ENCODE assay signal across 20 cellular contexts in the genomic region with DNA sequence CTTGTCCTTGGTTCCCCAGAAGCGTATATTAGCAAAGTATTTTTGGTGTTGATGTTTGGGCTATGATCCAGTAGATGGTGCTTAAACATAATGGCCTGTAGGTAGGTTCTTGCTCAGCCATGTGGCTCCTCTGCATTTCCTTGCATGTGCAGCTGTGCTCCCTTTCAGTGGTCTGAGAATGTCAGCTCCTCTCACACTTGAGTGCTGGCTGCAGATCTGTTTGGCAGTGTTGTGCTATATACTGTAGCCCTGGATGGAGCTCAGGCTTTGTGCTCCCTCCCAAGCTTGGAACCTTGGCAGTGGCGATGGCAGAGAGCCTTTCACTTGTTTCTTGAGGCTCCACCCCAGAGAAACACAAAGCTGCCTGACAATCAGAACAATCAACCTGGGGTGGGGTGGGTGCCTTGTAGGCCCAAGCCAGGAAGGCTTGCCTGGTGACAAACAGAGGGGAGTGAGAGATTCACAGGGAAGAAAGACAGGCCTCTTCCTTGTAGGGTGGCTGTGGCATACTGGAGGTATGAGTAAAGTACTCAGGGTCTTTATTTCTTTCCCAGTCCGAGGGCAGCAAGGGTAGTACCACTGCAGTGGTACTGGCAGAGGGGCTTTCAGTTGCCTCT.
DNase-seq lines count a peak whose midpoint lies in the region; ATAC-seq, FAIRE-seq and TF ChIP-seq lines count a peak whose summit lies in the region.
"Had no signal": no experiment of that assay in that cellular context is flagged by ENCODE, and none has a peak within 500 bp of the region (broad histone marks: within the 10 kb centered on the region; RNA-seq: fewer than 3 reads in every experiment).

No MANE protein-coding gene starts in this region.

- H3K79me2 ChIP-seq in K562 (ENCODE audit: control insufficient read depth, insufficient read depth, low read length): no peaks in the 10 kb centered on the region
- no peaks in the 10 kb centered on the region for H3K79me2 ChIP-seq in keratinocyte (ENCODE audit: control insufficient read depth, insufficient read depth, low read length)

- no peak for TF ChIP-seq POLR2A in K562 (conservative IDR thresholded peaks at IDR 0.05)

- no peaks in the 10 kb centered on the region; the same call in 1 of the 2 replicates for H3K9me3 ChIP-seq in K562 (replicated peaks; ENCODE audit: control insufficient read depth, insufficient read depth, low read depth, low read length)
- H3K9me3 ChIP-seq in keratinocyte (ENCODE audit: control insufficient read depth, low read depth, low read length): no peaks in the 10 kb centered on the region
- H3K9me3 ChIP-seq in A673 (ENCODE audit: low read depth, low read length, poor library complexity, severe bottlenecking): peaks cover 14% of the 10 kb centered on the region
- H3K9me3 ChIP-seq: MG63, testis had no signal

- CTCF ChIA-PET in K562 (lab: Yijun Ruan, JAX; ENCODE audit: low intra/inter-chr PET ratio): no interaction called here
- CTCF ChIA-PET in A673 (lab: Charles Lee): no interaction called here

- H3K9ac ChIP-seq in K562 (ENCODE audit: insufficient read depth in 1 of 2, low read depth in 2 of 2, low read length in 2 of 2) (no peak overlapping the region), keratinocyte (ENCODE audit: control insufficient read depth, extremely low read depth, insufficient read depth, low read length) (no peak overlapping the region)

- intact Hi-C loops in K562 (cut with micrococcal nuclease): no loop called here
- intact Hi-C loops in A673 (cut with micrococcal nuclease; ENCODE audit: unreplicated experiment): no loop called here

- H3K4me1 Mint-ChIP-seq in type B pancreatic cell (ENCODE audit: unreplicated experiment): peaks cover 20% of the 10 kb centered on the region
- H3K4me1 Mint-ChIP-seq: activated naive CD8-positive, alpha-beta T cell treated with anti-CD3 and anti-CD28 coated beads, Interleukin-2, amount 50 U/mL, for 24 hours; activated T-helper 17 cell treated with anti-CD3 and anti-CD28 coated beads, Interleukin-2, amount 50 U/mL, for 72 hours; T-helper 17 cell had no signal

- no peaks in the 10 kb centered on the region for H3K4me1 ChIP-seq in K562 (replicated peaks in 1 of 2; ENCODE audit: control insufficient read depth in 2 of 2, insufficient read depth in 2 of 2, low read length in 2 of 2)
- H3K4me1 ChIP-seq in keratinocyte (ENCODE audit: control insufficient read depth, extremely low read depth, insufficient read depth, low read length): peaks cover 5% of the 10 kb centered on the region
- no peaks in the 10 kb centered on the region for H3K4me1 ChIP-seq in A673 (ENCODE audit: insufficient read depth, low read length, poor library complexity, severe bottlenecking)
- H3K4me1 ChIP-seq: testis had no signal

- H3K27ac ChIP-seq in K562 (ENCODE audit: extremely low read depth, low read depth, low read length): no peak overlapping the region
- H3K27ac ChIP-seq in keratinocyte (ENCODE audit: control insufficient read depth, insufficient read depth, low read length): no peak overlapping the region
- H3K27ac ChIP-seq in A673 (ENCODE audit: low read depth, low read length, poor library complexity, severe bottlenecking): no peak overlapping the region
- H3K27ac ChIP-seq: testis had no signal

- in situ Hi-C loops in K562 (cut with MboI): no loop called here

- H3K27me3 Mint-ChIP-seq in type B pancreatic cell: no peaks in the 10 kb centered on the region
- H3K27me3 Mint-ChIP-seq: activated naive CD8-positive, alpha-beta T cell treated with anti-CD3 and anti-CD28 coated beads, Interleukin-2, amount 50 U/mL, for 24 hours; activated T-helper 17 cell treated with anti-CD3 and anti-CD28 coated beads, Interleukin-2, amount 50 U/mL, for 72 hours; B cell; T-helper 17 cell had no signal

- ATAC-seq in K562: no peak
- ATAC-seq: activated naive CD8-positive, alpha-beta T cell treated with anti-CD3 and anti-CD28 coated beads, Interleukin-2, amount 50 U/mL, for 24 hours; activated T-helper 17 cell treated with anti-CD3 and anti-CD28 coated beads, Interleukin-2, amount 50 U/mL, for 72 hours; left ventricle myocardium superior; T-helper 17 cell had no signal

- H3K36me3 ChIP-seq in K562 (ENCODE audit: control insufficient read depth, insufficient read depth, low read length) (no peaks in the 10 kb centered on the region), keratinocyte (ENCODE audit: control insufficient read depth in 2 of 2, extremely low read depth in 1 of 2, insufficient read depth in 2 of 2, low read length in 2 of 2) (no peaks in the 10 kb centered on the region), A673 (ENCODE audit: insufficient read depth, low read length, poor library complexity, severe bottlenecking) (no peaks in the 10 kb centered on the region)
- H3K36me3 ChIP-seq: MG63 had no signal

- no TSS peak for BruUV-seq in K562 (replicated peaks; lab: Mats Ljungman, UMichigan)
- BruUV-seq in A673 (replicated peaks; lab: Mats Ljungman, UMichigan): no TSS peak

- peaks cover 30% of the 10 kb centered on the region for H3K36me3 Mint-ChIP-seq in type B pancreatic cell

- H3K4me3 ChIP-seq in Jurkat, Clone E6-1 (ENCODE audit: low read length): no peak overlapping the region
- H3K4me3 ChIP-seq in K562 (no peak overlapping the region), keratinocyte (ENCODE audit: control insufficient read depth in 2 of 3, extremely low read depth in 1 of 3, insufficient read depth in 2 of 3, low read depth in 1 of 3, low read length in 3 of 3) (no peak overlapping the region), A673 (ENCODE audit: low read depth, low read length, poor library complexity, severe bottlenecking) (no peak overlapping the region)
- H3K4me3 ChIP-seq: MG63, smooth muscle cell, testis had no signal

- H2AFZ ChIP-seq in K562 (ENCODE audit: low read depth, low read length) (no peak overlapping the region), keratinocyte (ENCODE audit: control insufficient read depth, low read length) (no peak overlapping the region)

- H3K27ac Mint-ChIP-seq in type B pancreatic cell: peak overlapping the region; percentile 65
- H3K27ac Mint-ChIP-seq: activated naive CD8-positive, alpha-beta T cell treated with anti-CD3 and anti-CD28 coated beads, Interleukin-2, amount 50 U/mL, for 24 hours; activated T-helper 17 cell treated with anti-CD3 and anti-CD28 coated beads, Interleukin-2, amount 50 U/mL, for 72 hours; B cell; HFFc6; T-helper 17 cell had no signal

- peak in 1 of 2 experiments; percentile 25; a peak in 1 of 4 replicates for TF ChIP-seq RAD21 in K562 (CRISPR knock-in tag; conservative IDR thresholded peaks at IDR 0.05 in 1 of 2, IDR thresholded peaks at IDR 0.05 in 1 of 2)

- TF ChIP-seq CTCF in K562 (IDR thresholded peaks at IDR 0.05 in 2 of 3, conservative IDR thresholded peaks at IDR 0.05 in 1 of 3; ENCODE audit: insufficient read depth in 2 of 3, low read depth in 1 of 3, low read length in 3 of 3): peak in 1 of 3 experiments; percentile 14; a peak in 1 of 6 replicates
- no peak for TF ChIP-seq CTCF in keratinocyte (optimal IDR thresholded peaks at IDR 0.05 in 1 of 3, IDR thresholded peaks at IDR 0.05 in 1 of 3, conservative IDR thresholded peaks at IDR 0.05 in 1 of 3; ENCODE audit: extremely low read depth in 1 of 3, insufficient read depth in 2 of 3, low read length in 3 of 3)
- no peak for TF ChIP-seq CTCF in type B pancreatic cell (conservative IDR thresholded peaks at IDR 0.05)
- no peak for TF ChIP-seq CTCF in A673 (conservative IDR thresholded peaks at IDR 0.05; ENCODE audit: low read depth, low read length)

- WGBS in K562 (ENCODE audit: insufficient coverage, low coverage, missing lambda C conversion rate): 0% methylated on average over 2 of the region's 3 CpGs

- H4K20me1 ChIP-seq in K562 (replicated peaks; ENCODE audit: control insufficient read depth, insufficient read depth, low read length) (no peaks in the 10 kb centered on the region), keratinocyte (ENCODE audit: control insufficient read depth, extremely low read depth, insufficient read depth, low read length) (no peaks in the 10 kb centered on the region)

- FAIRE-seq in K562 (lab: Jason Lieb, UNC): no peak
- peak; percentile 26 for FAIRE-seq in keratinocyte (lab: Jason Lieb, UNC)

- H3K27me3 ChIP-seq in K562 (ENCODE audit: control insufficient read depth in 2 of 2, insufficient read depth in 2 of 2, low read length in 2 of 2): no peaks in the 10 kb centered on the region
- H3K27me3 ChIP-seq in keratinocyte (ENCODE audit: control insufficient read depth, extremely low read depth, insufficient read depth, low read length): no peaks in the 10 kb centered on the region
- H3K27me3 ChIP-seq in A673 (replicated peaks; ENCODE audit: insufficient read depth, low read depth, low read length, poor library complexity): no peaks in the 10 kb centered on the region
- H3K27me3 ChIP-seq: MG63, testis had no signal

- no peak overlapping the region for H3K4me3 Mint-ChIP-seq in type B pancreatic cell
- H3K4me3 Mint-ChIP-seq: activated naive CD8-positive, alpha-beta T cell treated with anti-CD3 and anti-CD28 coated beads, Interleukin-2, amount 50 U/mL, for 24 hours; activated T-helper 17 cell treated with anti-CD3 and anti-CD28 coated beads, Interleukin-2, amount 50 U/mL, for 72 hours; B cell; HFFc6; T-helper 17 cell had no signal

- DNase-seq in Jurkat, Clone E6-1 (ENCODE audit: low read depth, low spot score): peak; percentile 12
- DNase-seq in K562 (ENCODE audit: extremely low read depth in 1 of 4, low spot score in 3 of 4) (no peak), keratinocyte (ENCODE audit: low read depth, low spot score) (no peak), type B pancreatic cell (ENCODE audit: extremely low spot score, unreplicated experiment) (no peak), A673 (ENCODE audit: low spot score) (no peak), putamen (ENCODE audit: low spot score) (no peak)
- DNase-seq in central memory CD4-positive, alpha-beta T cell: no peak
- DNase-seq: activated naive CD8-positive, alpha-beta T cell treated with anti-CD3 and anti-CD28 coated beads, Interleukin-2, amount 50 U/mL, for 24 hours; caudate nucleus; effector CD4-positive, alpha-beta T cell; foreskin fibroblast; HFFc6; left ventricle myocardium superior; MG63; SHP77 treated with DMSO at 0.1 percent for 48 hours; T-helper 17 cell; testis had no signal

- H3K4me2 ChIP-seq in K562 (ENCODE audit: insufficient read depth, low read length): no peak overlapping the region
- H3K4me2 ChIP-seq in keratinocyte (ENCODE audit: control insufficient read depth, extremely low read depth, insufficient read depth, low read depth, low read length): no peak overlapping the region
- H3K4me2 ChIP-seq: smooth muscle cell had no signal

- POLR2A ChIA-PET in K562 (lab: Yijun Ruan, JAX) (no interaction called here), A673 (lab: Charles Lee; ENCODE audit: low non-redundant PET) (interaction anchor here (0.6 kb wide), 1 partner anchor 16 kb away, joined by 7 read pairs; no protein-coding TSS in a partner anchor)

- dilution Hi-C loops in keratinocyte (cut with MboI; ENCODE audit: extremely low pct_ligation_motif_present, low sequenced_read_pairs): no loop called here

- TF ChIP-seq EP300 in K562 (IDR thresholded peaks at IDR 0.05; ENCODE audit: low read length): no peak

- peaks cover 19% of the 10 kb centered on the region for H3K9me3 Mint-ChIP-seq in type B pancreatic cell

- H3K9me1 ChIP-seq in K562 (ENCODE audit: control insufficient read depth, insufficient read depth, low read length) (no peaks in the 10 kb centered on the region), keratinocyte (ENCODE audit: control insufficient read depth, extremely low read depth, insufficient read depth, low read length) (no peaks in the 10 kb centered on the region)
